In the genomic region with DNA sequence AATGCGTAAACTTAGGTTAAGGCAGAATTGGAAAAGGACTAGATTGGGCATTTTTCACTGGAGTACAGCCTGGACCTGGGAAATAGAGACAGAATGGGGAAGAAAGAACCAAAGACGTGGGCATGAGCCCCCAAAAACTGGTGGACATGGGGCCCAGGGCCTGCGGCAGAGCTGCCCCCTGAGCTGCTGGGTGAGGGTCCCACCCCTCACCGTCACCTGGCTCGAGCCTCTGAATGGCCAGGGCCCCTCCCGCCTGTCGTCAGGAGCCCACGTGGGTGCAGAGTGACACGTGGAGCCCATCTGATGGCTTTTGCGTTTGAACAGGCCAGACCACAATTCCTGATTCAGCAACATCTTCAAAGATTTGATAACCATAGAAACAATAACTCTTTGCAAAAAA, we compare ENCODE assay signal across 15 cellular contexts.
DNase-seq lines count a peak whose midpoint lies in the region; ATAC-seq, FAIRE-seq and TF ChIP-seq lines count a peak whose summit lies in the region.
"Had no signal": no experiment of that assay in that cellular context is flagged by ENCODE, and none has a peak within 500 bp of the region (broad histone marks: within the 10 kb centered on the region; RNA-seq: fewer than 3 reads in every experiment).

No MANE protein-coding gene starts in this region.

- no peak overlapping the region for H3K27ac ChIP-seq in coronary artery

- DNase-seq in activated CD8-positive, alpha-beta memory T cell treated with anti-CD3 and anti-CD28 coated beads, Interleukin-2, amount 50 U/mL, for 48 hours: peak; percentile 20
- DNase-seq in activated CD8-positive, alpha-beta memory T cell treated with anti-CD3 and anti-CD28 coated beads, Interleukin-2, amount 50 U/mL, for 4 hours: no peak
- peak; percentile 24 for DNase-seq in coronary artery (ENCODE audit: low spot score)
- peak; percentile 3 for DNase-seq in mucosa of gallbladder (ENCODE audit: low spot score)
- peak; percentile 23 for DNase-seq in ureter (ENCODE audit: low spot score)
- DNase-seq in RCC 7860 (ENCODE audit: low spot score): no peak
- DNase-seq in GM19240 (ENCODE audit: insufficient read length, low spot score): no peak
- DNase-seq: AML-193, Caco-2, IMR-90, NCI-H1930, NCI-H510A had no signal

- no peak for TF ChIP-seq CTCF in coronary artery (IDR thresholded peaks at IDR 0.05)

- H3K4me3 ChIP-seq in coronary artery: no peak overlapping the region
- H3K4me3 ChIP-seq: HAP-1 had no signal

- no peak for ATAC-seq in GM21447 (IDR thresholded peaks at IDR 0.05; ENCODE audit: unreplicated experiment)
- ATAC-seq: Panc1 had no signal

- no peak for FAIRE-seq in RCC 7860 (lab: Jason Lieb, UNC)

Comparison
In these comparisons a context has a peak if more than half of its experiments do, and no peak if none do; other contexts are left out.
1. DNase-seq: peak in activated CD8-positive, alpha-beta memory T cell treated with anti-CD3 and anti-CD28 coated beads, Interleukin-2, amount 50 U/mL, for 48 hours (single experiment), coronary artery (single experiment), mucosa of gallbladder (single experiment) and ureter (single experiment); none in activated CD8-positive, alpha-beta memory T cell treated with anti-CD3 and anti-CD28 coated beads, Interleukin-2, amount 50 U/mL, for 4 hours (single experiment), RCC 7860 (single experiment) and GM19240 (single experiment).